39 cellular contexts compared by ENCODE assay signal in genomic region chr11:104206936-104207335, GRCh38. TPM values are rescaled to one million over a fixed set of nuclear protein-coding genes. Genes with fewer than 3 reads are reported as not detected.
"Had no signal": no experiment of that assay in that cellular context is flagged by ENCODE, and none has a peak within 500 bp of the region (broad histone marks: within the 10 kb centered on the region; RNA-seq: fewer than 3 reads in every experiment).

No MANE protein-coding gene starts in this region.

- H3K36me3 Mint-ChIP-seq: activated CD4-positive, alpha-beta memory T cell treated with anti-CD3 and anti-CD28 coated beads for 36 hours; activated naive CD8-positive, alpha-beta T cell treated with anti-CD3 and anti-CD28 coated beads for 36 hours; brain had no signal

- H3K4me1 Mint-ChIP-seq: activated B cell treated with CpG ODN at 0.5 μM for 24 hours; activated CD4-positive, alpha-beta T cell treated with anti-CD3 and anti-CD28 coated beads, Interleukin-2, amount 10 ng/mL, durations not matched to agents 24 days and 14 days; activated naive CD8-positive, alpha-beta T cell treated with anti-CD3 and anti-CD28 coated beads for 36 hours; activated T-helper 17 cell treated with anti-CD3 and anti-CD28 coated beads, Interleukin-2, amount 50 U/mL, for 72 hours; brain; central memory CD8-positive, alpha-beta T cell had no signal

- H3K27ac Mint-ChIP-seq: activated B cell treated with CpG ODN at 0.5 μM for 24 hours; activated CD4-positive, alpha-beta memory T cell treated with anti-CD3 and anti-CD28 coated beads for 36 hours; activated CD4-positive, alpha-beta T cell treated with anti-CD3 and anti-CD28 coated beads, Interleukin-2, amount 10 ng/mL, durations not matched to agents 24 days and 14 days; activated CD8-positive, alpha-beta T cell treated with anti-CD3 and anti-CD28 coated beads for 36 hours; activated naive CD4-positive, alpha-beta T cell treated with anti-CD3 and anti-CD28 coated beads for 36 hours; activated naive CD4-positive, alpha-beta T cell treated with anti-CD3 and anti-CD28 coated beads, Interleukin-2, amount 50 U/mL, for 72 hours; activated naive CD8-positive, alpha-beta T cell treated with anti-CD3 and anti-CD28 coated beads for 36 hours; activated T-cell treated with anti-CD3 and anti-CD28 coated beads, Interleukin-2, amount 50 U/mL, for 72 hours; activated T-helper 1 cell treated with anti-CD3 and anti-CD28 coated beads, Interleukin-12 subunit alpha, Interleukin-12 subunit beta, Interleukin-2, Interleukin-4 antibody, amounts not matched to agents 30 ng/mL and 10 ng/mL and 1 ng/mL, durations not matched to agents 14 hours and 24 hours and 36 hours; activated T-helper 17 cell treated with anti-CD3 and anti-CD28 coated beads, Interleukin-2, amount 50 U/mL, for 72 hours; brain; T-helper 1 cell treated with Interleukin-12 subunit alpha and Interleukin-12 subunit beta and Interleukin-4 antibody, amounts not matched to agents 30 μg/mL and 1 μg/mL, for 36 hours; T-helper 2 cell treated with Interferon-gamma antibody and Interleukin-4, amounts not matched to agents 5 μg/mL and 100 μg/mL, for 36 hours had no signal

- H3K27me3 ChIP-seq: adrenal gland, ascending aorta, cardiac muscle cell had no signal

- FAIRE-seq: TTC549 had no signal

- H3K4me1 ChIP-seq: adrenal gland, ascending aorta had no signal

- DNase-seq: activated B cell treated with CpG ODN at 0.5 μM for 24 hours; activated CD4-positive, alpha-beta memory T cell treated with anti-CD3 and anti-CD28 coated beads for 36 hours; activated CD4-positive, alpha-beta T cell treated with anti-CD3 and anti-CD28 coated beads for 4 hours; activated CD4-positive, alpha-beta T cell treated with anti-CD3 and anti-CD28 coated beads, Interleukin-2, amount 10 ng/mL, durations not matched to agents 24 days and 14 days; activated CD4-positive, alpha-beta T cell treated with anti-CD3 and anti-CD28 coated beads, Interleukin-2, amount 50 U/mL, for 1 hour; activated CD4-positive, alpha-beta T cell treated with anti-CD3 and anti-CD28 coated beads, Interleukin-2, amount 50 U/mL, for 4 hours; activated CD4-positive, CD25-positive, alpha-beta regulatory T cell treated with anti-CD3 and anti-CD28 coated beads, Interleukin-2, amount 50 U/mL, for 72 hours; activated CD8-positive, alpha-beta memory T cell treated with anti-CD3 and anti-CD28 coated beads, Interleukin-2, amount 50 U/mL, for 4 hours; activated CD8-positive, alpha-beta T cell treated with anti-CD3 and anti-CD28 coated beads for 36 hours; activated effector memory CD4-positive, alpha-beta T cell treated with anti-CD3 and anti-CD28 coated beads, Interleukin-2, amount 50 U/mL, for 16 hours; activated gamma-delta T cell treated with Interleukin-2 at 50 U/mL for 16 hours; activated naive CD4-positive, alpha-beta T cell; activated naive CD4-positive, alpha-beta T cell treated with anti-CD3 and anti-CD28 coated beads for 36 hours; activated naive CD4-positive, alpha-beta T cell treated with anti-CD3 and anti-CD28 coated beads, Interleukin-2, amount 50 U/mL, for 16 hours; activated naive CD8-positive, alpha-beta T cell treated with anti-CD3 and anti-CD28 coated beads for 36 hours; activated T-cell treated with anti-CD3 and anti-CD28 coated beads for 4 hours; activated T-cell treated with anti-CD3 and anti-CD28 coated beads, Interleukin-2, amount 50 U/mL, for 1 hour; activated T-cell treated with anti-CD3 and anti-CD28 coated beads, Interleukin-2, amount 50 U/mL, for 4 hours; activated T-cell treated with anti-CD3 and anti-CD28 coated beads, Interleukin-2, amount 50 U/mL, for 72 hours; adrenal gland; amygdala; anterior cingulate cortex; caudate nucleus; cerebellar nuclear complex; SW 1271; T-helper 1 cell; T-helper 2 cell; T-helper 9 cell had no signal

- ATAC-seq: activated CD8-positive, alpha-beta T cell treated with anti-CD3 and anti-CD28 coated beads for 36 hours; activated naive CD4-positive, alpha-beta T cell treated with anti-CD3 and anti-CD28 coated beads, Interleukin-2, amount 50 U/mL, for 72 hours; activated T-cell treated with anti-CD3 and anti-CD28 coated beads, Interleukin-2, amount 50 U/mL, for 4 hours; activated T-cell treated with anti-CD3 and anti-CD28 coated beads, Interleukin-2, amount 50 U/mL, for 72 hours; activated T-helper 17 cell treated with anti-CD3 and anti-CD28 coated beads, Interleukin-2, amount 50 U/mL, for 72 hours had no signal

- H3K9me3 Mint-ChIP-seq: activated B cell treated with CpG ODN at 0.5 μM for 24 hours; activated CD4-positive, alpha-beta T cell treated with anti-CD3 and anti-CD28 coated beads, Interleukin-2, amount 10 ng/mL, durations not matched to agents 24 days and 14 days; T-helper 2 cell treated with Interferon-gamma antibody and Interleukin-4, amounts not matched to agents 5 μg/mL and 100 μg/mL, for 36 hours had no signal

- H3K27ac ChIP-seq: adrenal gland, ascending aorta, cardiac muscle cell, VCaP had no signal

- H3K4me3 Mint-ChIP-seq: activated B cell treated with CpG ODN at 0.5 μM for 24 hours; activated CD4-positive, alpha-beta memory T cell treated with anti-CD3 and anti-CD28 coated beads for 36 hours; activated CD4-positive, alpha-beta T cell treated with anti-CD3 and anti-CD28 coated beads, Interleukin-2, amount 10 ng/mL, durations not matched to agents 24 days and 14 days; activated CD8-positive, alpha-beta T cell treated with anti-CD3 and anti-CD28 coated beads for 36 hours; activated naive CD4-positive, alpha-beta T cell treated with anti-CD3 and anti-CD28 coated beads for 36 hours; activated naive CD8-positive, alpha-beta T cell treated with anti-CD3 and anti-CD28 coated beads for 36 hours; activated T-cell treated with anti-CD3 and anti-CD28 coated beads, Interleukin-2, amount 50 U/mL, for 4 hours; activated T-cell treated with anti-CD3 and anti-CD28 coated beads, Interleukin-2, amount 50 U/mL, for 72 hours; activated T-helper 1 cell treated with anti-CD3 and anti-CD28 coated beads, Interleukin-12 subunit alpha, Interleukin-12 subunit beta, Interleukin-2, Interleukin-4 antibody, amounts not matched to agents 30 ng/mL and 10 ng/mL and 1 ng/mL, durations not matched to agents 14 hours and 24 hours and 36 hours; activated T-helper 17 cell treated with anti-CD3 and anti-CD28 coated beads, Interleukin-2, amount 50 U/mL, for 72 hours; brain; central memory CD8-positive, alpha-beta T cell; T-helper 1 cell treated with Interleukin-12 subunit alpha and Interleukin-12 subunit beta and Interleukin-4 antibody, amounts not matched to agents 30 μg/mL and 1 μg/mL, for 36 hours; T-helper 2 cell treated with Interferon-gamma antibody and Interleukin-4, amounts not matched to agents 5 μg/mL and 100 μg/mL, for 36 hours had no signal

- H3K36me3 ChIP-seq: adrenal gland, ascending aorta, cardiac muscle cell had no signal

- H3K4me3 ChIP-seq: adrenal gland, ascending aorta, cardiac muscle cell had no signal

RNA-seq across cellular contexts. Expression of gene PDGFD, which starts 43.0 kb away (rescaled TPM):
- total RNA-seq: activated CD4-positive, alpha-beta memory T cell treated with anti-CD3 and anti-CD28 coated beads for 36 hours; activated CD4-positive, alpha-beta T cell treated with anti-CD3 and anti-CD28 coated beads, Interleukin-2, amount 10 ng/mL, durations not matched to agents 24 days and 14 days; activated naive CD4-positive, alpha-beta T cell treated with anti-CD3 and anti-CD28 coated beads for 36 hours; activated naive CD4-positive, alpha-beta T cell treated with anti-CD3 and anti-CD28 coated beads, Interleukin-2, amount 50 U/mL, for 72 hours; activated naive CD8-positive, alpha-beta T cell treated with anti-CD3 and anti-CD28 coated beads for 36 hours; activated T-helper 1 cell treated with anti-CD3 and anti-CD28 coated beads, Interleukin-12 subunit alpha, Interleukin-12 subunit beta, Interleukin-2, Interleukin-4 antibody, amounts not matched to agents 30 ng/mL and 10 ng/mL and 1 ng/mL, durations not matched to agents 14 hours and 24 hours and 36 hours; activated T-helper 17 cell treated with anti-CD3 and anti-CD28 coated beads, Interleukin-2, amount 50 U/mL, for 72 hours had no signal
